ENCODE assay signal across 10 cellular contexts in genomic region chr5:121968910-121969607, GRCh38. TPM values are rescaled to one million over a fixed set of nuclear protein-coding genes. Genes with fewer than 3 reads are reported as not detected.
DNase-seq lines count a peak whose midpoint lies in the region; ATAC-seq and TF ChIP-seq lines count a peak whose summit lies in the region.
"Had no signal": no experiment of that assay in that cellular context is flagged by ENCODE, and none has a peak within 500 bp of the region (broad histone marks: within the 10 kb centered on the region; RNA-seq: fewer than 3 reads in every experiment).

No MANE protein-coding gene starts in this region.

- TF ChIP-seq CTCF in heart left ventricle (IDR thresholded peaks at IDR 0.05): no peak

- H3K27ac ChIP-seq in heart left ventricle (peak overlapping the region in 2 of 12 donors; percentile 35 to 79), urinary bladder (ENCODE audit: low read depth) (peak overlapping the region; percentile 50)

- in situ Hi-C loops in SK-MEL-5 (cut with HindIII; ENCODE audit: low pct_unique_long_range_greater_than_20kb, low sequenced_read_pairs): no loop called here

- H3K4me1 ChIP-seq in heart left ventricle: peaks cover 0 to 34% (median 18%) of the 10 kb centered on the region in 12 donors
- H3K4me1 ChIP-seq in urinary bladder (ENCODE audit: insufficient read depth): peaks cover 1% of the 10 kb centered on the region

- 37 to 49% (median 41%) methylated on average over 3 of the region's 3 CpGs for WGBS in heart left ventricle, 4 donors
- WGBS in urinary bladder: 36% methylated on average over 3 of the region's 3 CpGs

- H3K4me3 ChIP-seq in heart left ventricle (no peak overlapping the region), urinary bladder (ENCODE audit: low read depth, low read length) (no peak overlapping the region)

- H3K27me3 ChIP-seq in heart left ventricle: no peaks in the 10 kb centered on the region

- intact Hi-C loops in heart left ventricle (cut with DNase I): loop anchor here in 5 of 10 donors (2.0 to 10.0 kb wide), 5 partner anchors 106 to 216 kb away; partner anchors contain the start of gene LOX (in 4 of the 5)

- H3K36me3 ChIP-seq in heart left ventricle (no peaks in the 10 kb centered on the region), urinary bladder (ENCODE audit: insufficient read depth) (no peaks in the 10 kb centered on the region)

- ATAC-seq in heart left ventricle (peak in 3 of 4 donors; percentile 64 to 96 (median 75)), HG03097 (IDR thresholded peaks at IDR 0.05; ENCODE audit: low FRiP score, unreplicated experiment) (no peak)

- DNase-seq in DMS53 (lab: John Stamatoyannopoulos, UW) (peak; percentile 14), DMS53 treated with DMSO at 0.1 percent for 48 hours (lab: John Stamatoyannopoulos, UW; ENCODE audit: unreplicated experiment) (no peak), SK-MEL-5 (ENCODE audit: low read depth, low spot score) (peak; percentile 74), heart left ventricle (no peak), NCI-H2081 (lab: John Stamatoyannopoulos, UW) (no peak), DMS114 treated with DMSO at 0.1 percent for 48 hours (lab: John Stamatoyannopoulos, UW; ENCODE audit: unreplicated experiment) (no peak)
- DNase-seq: activated gamma-delta T cell; stimulated activated CD4-positive, alpha-beta T cell treated with anti-CD3 and anti-CD28 coated beads, Interleukin-15, amount 100 ng/mL, for 24 hours had no signal

- no peak for TF ChIP-seq POLR2A in heart left ventricle (IDR thresholded peaks at IDR 0.05)

- peaks cover 0 to 15% (median 0%) of the 10 kb centered on the region in 12 donors for H3K9me3 ChIP-seq in heart left ventricle

RNA-seq across cellular contexts. Expression of gene SRFBP1, which starts 7.3 kb away (rescaled TPM):
- 33.5 and 37.0 TPM in 2 replicates for total RNA-seq in SK-MEL-5 (2014; rRNA removed; shearing (Covaris generic))
- 13.0 and 19.1 TPM in 2 replicates for polyA plus RNA-seq in SK-MEL-5 (2015; cell fraction: cytosol; rRNA removed)
- 11.1 and 21.5 TPM in 2 replicates for polyA plus RNA-seq in SK-MEL-5 (2015; cell fraction: nucleus; rRNA removed)
- 1 to 10 TPM; 5.1 to 9.8 (median 8.0) TPM for total RNA-seq in heart left ventricle
- 1 to 10 TPM; 1.8 to 5.8 TPM for polyA plus RNA-seq in heart left ventricle
- 33.5 TPM for total RNA-seq in urinary bladder
- 5.8 TPM for polyA plus RNA-seq in urinary bladder

Comparison
In these comparisons a context has a peak if more than half of its experiments do, and no peak if none do; other contexts are left out.
1. DNase-seq: peak in DMS53 (single experiment) and SK-MEL-5 (single experiment); none in DMS53 treated with DMSO at 0.1 percent for 48 hours (single experiment), heart left ventricle (0 of 5), NCI-H2081 (0 of 2) and DMS114 treated with DMSO at 0.1 percent for 48 hours (single experiment).